Comparison of ENCODE assay signal across 8 cellular contexts in the genomic region with DNA sequence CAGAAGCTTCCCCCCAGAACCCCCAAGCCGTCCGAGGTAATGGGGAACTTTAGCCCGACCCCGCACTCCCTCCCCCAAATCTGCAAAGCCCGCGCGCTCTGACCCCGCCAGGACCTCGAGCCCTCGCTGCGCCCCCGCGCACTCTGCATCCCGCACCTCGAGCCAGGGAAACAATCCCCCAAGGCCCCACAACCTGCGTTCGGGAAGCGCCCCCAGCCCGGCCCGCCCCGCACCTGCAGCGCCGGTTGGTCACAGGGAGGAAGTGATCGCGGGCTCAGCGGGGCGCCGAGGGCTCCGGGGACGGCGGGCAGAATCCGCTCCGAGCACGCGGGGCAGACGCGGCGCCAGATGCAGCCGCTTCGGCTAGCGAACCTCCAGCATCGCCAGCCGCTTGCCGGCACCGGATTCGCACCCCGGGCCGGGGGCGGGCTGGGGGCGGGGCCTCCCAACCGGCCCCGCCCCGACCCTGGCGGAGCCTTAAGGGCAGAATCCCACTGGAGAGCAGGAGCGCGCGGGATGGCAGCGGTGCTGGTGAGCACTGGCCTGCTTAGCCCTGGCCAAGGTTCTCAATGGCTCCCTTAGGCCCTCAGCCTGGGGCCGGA. TPM values are rescaled to one million over a fixed set of nuclear protein-coding genes. Genes with fewer than 3 reads are reported as not detected.
A peak's percentile ranks its signal among the peaks of the same experiment; 100 is the strongest.
DNase-seq lines count a peak whose midpoint lies in the region; ATAC-seq and TF ChIP-seq lines count a peak whose summit lies in the region.

TSS of gene CAMKV (minus strand) at position 382 of the 602 bp plus-strand sequence. CDS start 7,518 bp downstream, outside the sequence.

- peaks cover 17% of the 10 kb centered on the region for H3K27me3 ChIP-seq in HL-60 (ENCODE audit: insufficient read depth, poor library complexity, severe bottlenecking)
- H3K27me3 ChIP-seq in aorta (ENCODE audit: control insufficient read depth in 1 of 2, insufficient read depth in 2 of 2, low read length in 1 of 2), result no peaks in the 10 kb centered on the region

- peak within 1 kb of the TSS; percentile 53 to 78 for H3K4me3 Mint-ChIP-seq in CD14-positive monocyte
- peak within 1 kb of the TSS; percentile 22 for H3K4me3 Mint-ChIP-seq in activated CD8-positive, alpha-beta T cell treated with anti-CD3 and anti-CD28 coated beads, Interleukin-2, amount 10 ng/mL, durations not matched to agents 7 days and 5 days

- TF ChIP-seq CTCF in CD14-positive monocyte (IDR thresholded peaks at IDR 0.05), result no peak
- no peak for TF ChIP-seq CTCF in HL-60 (IDR thresholded peaks at IDR 0.05; ENCODE audit: insufficient read depth, low read length)

- WGBS in aorta, 2 donors, result 0 to 1% methylated on average over 55 to 59 of the region's 59 CpGs

- peak within 1 kb of the TSS; percentile 22 for H3K4me3 ChIP-seq in HL-60 (replicated peaks; ENCODE audit: insufficient read depth, low read length)
- H3K4me3 ChIP-seq in aorta (ENCODE audit: low read length in 2 of 2), result no peak within 1 kb of the TSS

- H3K9me3 Mint-ChIP-seq in CD14-positive monocyte, result peaks cover 0 to 10% (median 3%) of the 10 kb centered on the region in 7 donors
- H3K9me3 Mint-ChIP-seq in activated CD8-positive, alpha-beta T cell treated with anti-CD3 and anti-CD28 coated beads, Interleukin-2, amount 10 ng/mL, durations not matched to agents 7 days and 5 days (ENCODE audit: insufficient read depth), result no peaks in the 10 kb centered on the region

- H3K4me1 Mint-ChIP-seq in CD14-positive monocyte, result peaks cover 7% of the 10 kb centered on the region
- no peaks in the 10 kb centered on the region for H3K4me1 Mint-ChIP-seq in activated CD8-positive, alpha-beta T cell treated with anti-CD3 and anti-CD28 coated beads, Interleukin-2, amount 10 ng/mL, durations not matched to agents 7 days and 5 days (ENCODE audit: low read depth)

- H3K27me3 Mint-ChIP-seq in CD14-positive monocyte (ENCODE audit: low read depth in 3 of 3), result peaks cover 28 to 66% (median 54%) of the 10 kb centered on the region in 3 donors
- H3K27me3 Mint-ChIP-seq in activated CD8-positive, alpha-beta T cell treated with anti-CD3 and anti-CD28 coated beads, Interleukin-2, amount 10 ng/mL, durations not matched to agents 7 days and 5 days (ENCODE audit: low read depth), result peaks cover 34% of the 10 kb centered on the region

- CTCF ChIA-PET in activated CD8-positive, alpha-beta T cell treated with anti-CD3 and anti-CD28 coated beads, Interleukin-2, amount 10 ng/mL, durations not matched to agents 7 days and 5 days (lab: Charles Lee), result no interaction called here

- intact Hi-C loops in CD14-positive monocyte (cut with micrococcal nuclease) (no loop called here), head of caudate nucleus (cut with DNase I) (no loop called here), aorta (cut with DNase I) (no loop called here)

- no peaks in the 10 kb centered on the region for H3K36me3 Mint-ChIP-seq in CD14-positive monocyte
- H3K36me3 Mint-ChIP-seq in activated CD8-positive, alpha-beta T cell treated with anti-CD3 and anti-CD28 coated beads, Interleukin-2, amount 10 ng/mL, durations not matched to agents 7 days and 5 days (ENCODE audit: low read depth), result no peaks in the 10 kb centered on the region

- H3K27ac ChIP-seq in HL-60 (replicated peaks) (no peak within 1 kb of the TSS), aorta (ENCODE audit: low read depth in 1 of 2, low read length in 2 of 2) (no peak within 1 kb of the TSS)

- no peak for DNase-seq in CD14-positive monocyte (ENCODE audit: low spot score)
- peak in 1 of 2 experiments; percentile 46 for DNase-seq in HL-60 (ENCODE audit: low read depth in 1 of 2, low spot score in 1 of 2)
- peak; percentile 38 for DNase-seq in activated CD8-positive, alpha-beta T cell treated with anti-CD3 and anti-CD28 coated beads, Interleukin-2, amount 10 ng/mL, durations not matched to agents 7 days and 5 days
- peak; percentile 35 to 90 (median 75) for DNase-seq in head of caudate nucleus
- DNase-seq in stimulated activated CD4-positive, alpha-beta T cell treated with anti-CD3 and anti-CD28 coated beads, Interleukin-12 subunit alpha, Interleukin-12 subunit beta, amount 100 ng/mL, for 4 hours, result peak; percentile 24
- no peak for DNase-seq in aorta
- DNase-seq in GM19238 (ENCODE audit: insufficient read length, low spot score), result no peak

- H3K9me3 ChIP-seq in aorta (ENCODE audit: control insufficient read depth, low read length), result no peaks in the 10 kb centered on the region

- no peaks in the 10 kb centered on the region for H3K4me1 ChIP-seq in aorta (ENCODE audit: control insufficient read depth in 1 of 2, insufficient read depth in 2 of 2, low read length in 2 of 2)

- ATAC-seq in activated CD8-positive, alpha-beta T cell treated with anti-CD3 and anti-CD28 coated beads, Interleukin-2, amount 10 ng/mL, durations not matched to agents 7 days and 5 days, result peak; percentile 69
- ATAC-seq in HG03432 (IDR thresholded peaks at IDR 0.05; ENCODE audit: unreplicated experiment) (no peak), aorta (ENCODE audit: low FRiP score) (no peak)

- no peaks in the 10 kb centered on the region for H3K36me3 ChIP-seq in aorta (ENCODE audit: control insufficient read depth in 1 of 2, insufficient read depth in 2 of 2, low read length in 1 of 2)

- H3K27ac Mint-ChIP-seq in CD14-positive monocyte, result no peak within 1 kb of the TSS
- no peak within 1 kb of the TSS for H3K27ac Mint-ChIP-seq in activated CD8-positive, alpha-beta T cell treated with anti-CD3 and anti-CD28 coated beads, Interleukin-2, amount 10 ng/mL, durations not matched to agents 7 days and 5 days

- POLR2A ChIA-PET in activated CD8-positive, alpha-beta T cell treated with anti-CD3 and anti-CD28 coated beads, Interleukin-2, amount 10 ng/mL, durations not matched to agents 7 days and 5 days (lab: Charles Lee), result no interaction called here

RNA-seq across cellular contexts. Expression of gene CAMKV, which starts in this region (rescaled TPM):
- under 1 TPM in 1 of 2 donors, not detected in 1; 0.10 TPM for polyA plus RNA-seq in CD14-positive monocyte
- total RNA-seq in activated CD8-positive, alpha-beta T cell treated with anti-CD3 and anti-CD28 coated beads, Interleukin-2, amount 10 ng/mL, durations not matched to agents 7 days and 5 days, result not detected
- total RNA-seq in aorta, result not detected
- not detected for polyA plus RNA-seq in aorta

Comparison
In these comparisons a context has a peak if more than half of its experiments do, and no peak if none do; other contexts are left out.
1. Peak in DNase-seq and ATAC-seq in activated CD8-positive, alpha-beta T cell treated with anti-CD3 and anti-CD28 coated beads, Interleukin-2, amount 10 ng/mL, durations not matched to agents 7 days and 5 days; RNA of the gene not detected or under 1 TPM.
2. DNase-seq: peak in head of caudate nucleus (42 of 42) and stimulated activated CD4-positive, alpha-beta T cell treated with anti-CD3 and anti-CD28 coated beads, Interleukin-12 subunit alpha, Interleukin-12 subunit beta, amount 100 ng/mL, for 4 hours (single experiment); none in CD14-positive monocyte (single experiment), aorta (0 of 2) and GM19238 (single experiment).